Comparison of ENCODE assay signal across 12 cellular contexts in the genomic region with DNA sequence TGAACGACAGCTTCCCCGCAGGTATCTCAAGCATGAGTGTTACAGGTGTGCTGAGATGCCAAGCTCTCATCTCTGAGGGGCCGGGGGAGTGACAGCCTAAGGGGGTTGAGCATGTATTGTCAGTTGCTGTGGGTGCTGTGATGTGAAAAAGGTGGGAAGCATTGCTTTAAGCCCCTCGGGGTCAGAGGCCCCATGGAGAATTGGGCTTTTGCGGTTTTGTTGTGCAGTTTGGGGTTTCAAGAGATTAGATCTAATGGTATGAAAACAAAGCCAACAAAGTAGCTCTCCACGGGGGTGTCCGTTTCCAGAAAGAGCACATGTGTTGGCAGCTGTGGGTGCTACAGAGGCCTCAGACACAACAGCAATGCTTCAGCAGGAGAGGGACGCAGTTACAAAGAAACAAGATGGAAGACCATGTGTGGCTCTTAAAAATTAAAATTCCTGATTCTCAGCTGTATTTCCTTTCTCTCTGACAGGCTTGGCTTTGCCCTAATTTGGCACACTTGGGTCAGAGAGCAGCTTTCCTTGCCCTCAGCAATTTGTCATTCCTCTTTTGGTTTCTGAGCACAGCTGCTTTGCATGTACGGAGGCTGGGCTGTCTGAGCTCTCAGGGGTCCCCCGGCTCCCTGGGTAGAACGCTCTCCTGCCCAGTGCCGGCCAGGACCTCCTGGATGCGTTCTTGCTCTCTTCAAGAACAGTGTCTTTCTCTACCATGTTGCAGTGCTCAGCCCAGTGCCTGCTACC. TPM values are rescaled to one million over a fixed set of nuclear protein-coding genes. Genes with fewer than 3 reads are reported as not detected.
DNase-seq lines count a peak whose midpoint lies in the region; ATAC-seq and TF ChIP-seq lines count a peak whose summit lies in the region.
"Had no signal": no experiment of that assay in that cellular context is flagged by ENCODE, and none has a peak within 500 bp of the region (broad histone marks: within the 10 kb centered on the region; RNA-seq: fewer than 3 reads in every experiment).

No MANE protein-coding gene starts in this region.

- peaks cover 0 to 71% (median 24%) of the 10 kb centered on the region in 11 experiments; a peak in 12 of 22 replicates for H3K36me3 ChIP-seq in BLaER1 treated with 17β-estradiol and CSF1 and Interleukin-3, amounts not matched to agents 10 nM and 100 nM
- H3K36me3 ChIP-seq in neural progenitor cell, result no peaks in the 10 kb centered on the region

- H3K9me3 Mint-ChIP-seq in activated B cell treated with CpG ODN at 0.5 μM for 24 hours (no peaks in the 10 kb centered on the region), neural progenitor cell (no peaks in the 10 kb centered on the region)
- H3K9me3 Mint-ChIP-seq in activated naive CD4-positive, alpha-beta T cell treated with anti-CD3 and anti-CD28 coated beads, Interleukin-2, amount 50 U/mL, for 72 hours, result no peaks in the 10 kb centered on the region

- H3K27me3 ChIP-seq in BLaER1 treated with 17β-estradiol and CSF1 and Interleukin-3, amounts not matched to agents 10 nM and 100 nM, result peaks cover 0 to 7% (median 0%) of the 10 kb centered on the region in 11 experiments; a peak in 3 of 22 replicates
- no peaks in the 10 kb centered on the region for H3K27me3 ChIP-seq in neural progenitor cell
- H3K27me3 ChIP-seq: BE2C, hepatocyte had no signal

- no peaks in the 10 kb centered on the region for H3K9me3 ChIP-seq in BLaER1 treated with 17β-estradiol and CSF1 and Interleukin-3, amounts not matched to agents 10 nM and 100 nM (replicated peaks in 1 of 11)
- H3K9me3 ChIP-seq in neural progenitor cell (ENCODE audit: low read depth), result no peaks in the 10 kb centered on the region
- H3K9me3 ChIP-seq: BE2C had no signal

- H3K4me3 ChIP-seq in BLaER1 treated with 17β-estradiol and CSF1 and Interleukin-3, amounts not matched to agents 10 nM and 100 nM, result peak overlapping the region in 8 of 10 experiments; percentile 3 to 38 (median 14); a peak in 8 of 20 replicates
- H3K4me3 ChIP-seq in neural progenitor cell, result no peak overlapping the region
- H3K4me3 ChIP-seq: hepatocyte had no signal

- peaks cover 84 to 98% (median 96%) of the 10 kb centered on the region in 11 experiments for H4K20me1 ChIP-seq in BLaER1 treated with 17β-estradiol and CSF1 and Interleukin-3, amounts not matched to agents 10 nM and 100 nM
- peaks cover 14% of the 10 kb centered on the region for H4K20me1 ChIP-seq in neural progenitor cell (ENCODE audit: low read depth)

- no peak for TF ChIP-seq CTCF in activated B cell treated with CpG ODN at 0.5 μM for 24 hours (IDR thresholded peaks at IDR 0.05)
- TF ChIP-seq CTCF in neural progenitor cell (IDR thresholded peaks at IDR 0.05), result no peak

- intact Hi-C loops in activated B cell treated with CpG ODN at 0.5 μM for 24 hours (cut with micrococcal nuclease), result loop anchor here (1.0 kb wide), 1 partner anchor 20 kb away; no protein-coding TSS in a partner anchor

- DNase-seq in activated B cell treated with CpG ODN at 0.5 μM for 24 hours (no peak), neural progenitor cell (ENCODE audit: low spot score) (no peak), activated gamma-delta T cell treated with Interleukin-2 at 50 U/mL for 16 hours (no peak)
- no peak for DNase-seq in stimulated activated CD4-positive, alpha-beta T cell treated with anti-CD3 and anti-CD28 coated beads, Interleukin-12 subunit alpha, Interleukin-12 subunit beta, amount 100 ng/mL, for 4 hours
- no peak for DNase-seq in activated naive CD4-positive, alpha-beta T cell treated with anti-CD3 and anti-CD28 coated beads, Interleukin-2, amount 50 U/mL, for 72 hours (ENCODE audit: low spot score in 2 of 2)
- DNase-seq: BE2C; effector CD8-positive, alpha-beta T cell; NCI-H1930 had no signal

- H3K27me3 Mint-ChIP-seq in activated B cell treated with CpG ODN at 0.5 μM for 24 hours (no peaks in the 10 kb centered on the region), neural progenitor cell (ENCODE audit: insufficient read depth, low read depth) (peaks cover 2% of the 10 kb centered on the region)

- no peak overlapping the region for H2AFZ ChIP-seq in neural progenitor cell (replicated peaks)
- H2AFZ ChIP-seq: hepatocyte had no signal

- peak overlapping the region; percentile 91 for H3K27ac Mint-ChIP-seq in activated B cell treated with CpG ODN at 0.5 μM for 24 hours
- peak overlapping the region; percentile 57 for H3K27ac Mint-ChIP-seq in neural progenitor cell
- H3K27ac Mint-ChIP-seq in activated naive CD4-positive, alpha-beta T cell treated with anti-CD3 and anti-CD28 coated beads, Interleukin-2, amount 50 U/mL, for 72 hours, result no peak overlapping the region

- peaks cover 3% of the 10 kb centered on the region for H3F3A ChIP-seq in neural progenitor cell (ENCODE audit: low read depth)

- H3K4me1 ChIP-seq in BLaER1 treated with 17β-estradiol and CSF1 and Interleukin-3, amounts not matched to agents 10 nM and 100 nM, result peaks cover 75 to 88% (median 81%) of the 10 kb centered on the region in 10 experiments
- peaks cover 2% of the 10 kb centered on the region for H3K4me1 ChIP-seq in neural progenitor cell

- peak overlapping the region in 9 of 11 experiments; percentile 6 to 59 (median 48); a peak in 14 of 22 replicates for H3K9ac ChIP-seq in BLaER1 treated with 17β-estradiol and CSF1 and Interleukin-3, amounts not matched to agents 10 nM and 100 nM
- no peak overlapping the region for H3K9ac ChIP-seq in neural progenitor cell

- CTCF ChIA-PET in activated B cell treated with CpG ODN at 0.5 μM for 24 hours (lab: Charles Lee), result interaction anchor here (0.8 to 2.3 kb wide), 8 partner anchors 8 to 370 kb away, joined by 3 to 13 read pairs (median 3); no protein-coding TSS in a partner anchor

- H3K4me1 Mint-ChIP-seq in activated B cell treated with CpG ODN at 0.5 μM for 24 hours (peaks cover 97% of the 10 kb centered on the region), neural progenitor cell (peaks cover 19% of the 10 kb centered on the region)

- ATAC-seq in GM21447 (IDR thresholded peaks at IDR 0.05; ENCODE audit: unreplicated experiment), result peak; percentile 30
- ATAC-seq in activated B cell treated with CpG ODN at 0.5 μM for 24 hours (ENCODE audit: low read depth), result peak; percentile 40
- ATAC-seq in activated naive CD4-positive, alpha-beta T cell treated with anti-CD3 and anti-CD28 coated beads, Interleukin-2, amount 50 U/mL, for 72 hours, result no peak
- ATAC-seq in HG03520 (IDR thresholded peaks at IDR 0.05; ENCODE audit: unreplicated experiment), result no peak

- peak overlapping the region; percentile 78 for H3K4me3 Mint-ChIP-seq in activated B cell treated with CpG ODN at 0.5 μM for 24 hours
- no peak overlapping the region for H3K4me3 Mint-ChIP-seq in neural progenitor cell

- H3K36me3 Mint-ChIP-seq in activated B cell treated with CpG ODN at 0.5 μM for 24 hours (ENCODE audit: low read depth), result peaks cover 41% of the 10 kb centered on the region
- H3K36me3 Mint-ChIP-seq in neural progenitor cell, result peaks cover 8% of the 10 kb centered on the region
- no peaks in the 10 kb centered on the region for H3K36me3 Mint-ChIP-seq in activated naive CD4-positive, alpha-beta T cell treated with anti-CD3 and anti-CD28 coated beads, Interleukin-2, amount 50 U/mL, for 72 hours

- H3K79me2 ChIP-seq in neural progenitor cell (ENCODE audit: low read depth), result no peaks in the 10 kb centered on the region

- peak overlapping the region; percentile 78 to 97 (median 91) for H3K4me2 ChIP-seq in BLaER1 treated with 17β-estradiol and CSF1 and Interleukin-3, amounts not matched to agents 10 nM and 100 nM
- H3K4me2 ChIP-seq in neural progenitor cell, result no peak overlapping the region
- H3K4me2 ChIP-seq: hepatocyte had no signal

- peak overlapping the region in 7 of 11 experiments; percentile 32 to 87 (median 47); a peak in 11 of 22 replicates for H3K27ac ChIP-seq in BLaER1 treated with 17β-estradiol and CSF1 and Interleukin-3, amounts not matched to agents 10 nM and 100 nM
- no peak overlapping the region for H3K27ac ChIP-seq in neural progenitor cell
- H3K27ac ChIP-seq: hepatocyte had no signal

- POLR2A ChIA-PET in activated B cell treated with CpG ODN at 0.5 μM for 24 hours (lab: Charles Lee), result interaction anchor here (0.5 to 9.1 kb wide), 8 partner anchors 8 to 622 kb away, joined by 3 to 166 read pairs (median 5); no protein-coding TSS in a partner anchor

RNA-seq across cellular contexts. Expression of a gene that starts 7.0 kb away (rescaled TPM):
- total RNA-seq in activated B cell treated with CpG ODN at 0.5 μM for 24 hours (7.3 and 8.1 TPM in 2 replicates), neural progenitor cell (ENCODE audit: low replicate concordance) (1.9 and 3.6 TPM in 2 replicates)
- 1 to 10 TPM; 2.8 to 6.4 TPM for total RNA-seq in activated naive CD4-positive, alpha-beta T cell treated with anti-CD3 and anti-CD28 coated beads, Interleukin-2, amount 50 U/mL, for 72 hours

RNA-seq across cellular contexts. Expression of a gene that starts 7.0 kb away (rescaled TPM):
- total RNA-seq in activated B cell treated with CpG ODN at 0.5 μM for 24 hours, result 64.3 and 75.0 TPM in 2 replicates
- 17.4 and 20.8 TPM in 2 replicates for total RNA-seq in neural progenitor cell (ENCODE audit: low replicate concordance)
- 1 to 10 TPM; 4.2 to 6.6 TPM for total RNA-seq in activated naive CD4-positive, alpha-beta T cell treated with anti-CD3 and anti-CD28 coated beads, Interleukin-2, amount 50 U/mL, for 72 hours

Comparison
In these comparisons a context has a peak if more than half of its experiments do, and no peak if none do; other contexts are left out.
1. ATAC-seq: peak in GM21447 (single experiment) and activated B cell treated with CpG ODN at 0.5 μM for 24 hours (single experiment); none in activated naive CD4-positive, alpha-beta T cell treated with anti-CD3 and anti-CD28 coated beads, Interleukin-2, amount 50 U/mL, for 72 hours (0 of 2) and HG03520 (single experiment).
2. H3K27ac Mint-ChIP-seq: peak in activated B cell treated with CpG ODN at 0.5 μM for 24 hours (single experiment) and neural progenitor cell (single experiment); none in activated naive CD4-positive, alpha-beta T cell treated with anti-CD3 and anti-CD28 coated beads, Interleukin-2, amount 50 U/mL, for 72 hours (0 of 2).